2 cellular contexts compared by ENCODE assay signal in genomic region chr1:156772728-156773497, GRCh38.
TF ChIP-seq lines count a peak whose summit lies in the region.

No MANE protein-coding gene starts in this region.

TF ChIP-seq in HEK293, 187 proteins besides CTCF, POLR2A, EP300 and RAD21 (continued from another document):
- TF ChIP-seq ZNF280C (tag by site-specific recombination; IDR thresholded peaks at IDR 0.05) (no peak), PATZ1 (tag by site-specific recombination; IDR thresholded peaks at IDR 0.05) (no peak), ZBTB20 (tag by site-specific recombination; IDR thresholded peaks at IDR 0.05) (no peak), ZNF24 (tag by site-specific recombination; IDR thresholded peaks at IDR 0.05) (no peak), PRDM6 (tag by site-specific recombination; IDR thresholded peaks at IDR 0.05) (no peak), ZXDB (tag by site-specific recombination; IDR thresholded peaks at IDR 0.05) (no peak), ZNF488 (tag by site-specific recombination; IDR thresholded peaks at IDR 0.05) (no peak), ZNF174 (tag by site-specific recombination; IDR thresholded peaks at IDR 0.05) (no peak), ZNF133 (tag by site-specific recombination; IDR thresholded peaks at IDR 0.05) (no peak), ZBTB48 (tag by site-specific recombination; IDR thresholded peaks at IDR 0.05) (0 out of 2 replicates have a peak, but pooled peaks have one; percentile 16), PRDM1 (tag by site-specific recombination; IDR thresholded peaks at IDR 0.05) (0 out of 2 replicates have a peak, but pooled peaks have one; percentile 54)

TF ChIP-seq in SK-N-SH, 30 proteins besides CTCF, POLR2A, EP300 and RAD21 (continued from another document):
- TF ChIP-seq POLR2AphosphoS5 (IDR thresholded peaks at IDR 0.05; ENCODE audit: low read depth, low read length) (0 out of 2 replicates have a peak, but pooled peaks have one; percentile 0), YY1 (IDR thresholded peaks at IDR 0.05; ENCODE audit: low read depth) (no peak), USF1 (IDR thresholded peaks at IDR 0.05; ENCODE audit: borderline replicate concordance, low read depth) (no peak), NRF1 (IDR thresholded peaks at IDR 0.05; ENCODE audit: low read depth, low read length) (no peak), PBX3 (IDR thresholded peaks at IDR 0.05) (0 out of 2 replicates have a peak, but pooled peaks have one; percentile 5), RCOR1 (IDR thresholded peaks at IDR 0.05; ENCODE audit: low read length) (peak; percentile 92), RXRA (IDR thresholded peaks at IDR 0.05; ENCODE audit: borderline replicate concordance, low read depth) (no peak), FOXM1 (IDR thresholded peaks at IDR 0.05; ENCODE audit: low read depth) (no peak), GABPA (IDR thresholded peaks at IDR 0.05; ENCODE audit: low read depth) (no peak)
